Comparison of ENCODE assay signal across 8 cellular contexts in the genomic region with DNA sequence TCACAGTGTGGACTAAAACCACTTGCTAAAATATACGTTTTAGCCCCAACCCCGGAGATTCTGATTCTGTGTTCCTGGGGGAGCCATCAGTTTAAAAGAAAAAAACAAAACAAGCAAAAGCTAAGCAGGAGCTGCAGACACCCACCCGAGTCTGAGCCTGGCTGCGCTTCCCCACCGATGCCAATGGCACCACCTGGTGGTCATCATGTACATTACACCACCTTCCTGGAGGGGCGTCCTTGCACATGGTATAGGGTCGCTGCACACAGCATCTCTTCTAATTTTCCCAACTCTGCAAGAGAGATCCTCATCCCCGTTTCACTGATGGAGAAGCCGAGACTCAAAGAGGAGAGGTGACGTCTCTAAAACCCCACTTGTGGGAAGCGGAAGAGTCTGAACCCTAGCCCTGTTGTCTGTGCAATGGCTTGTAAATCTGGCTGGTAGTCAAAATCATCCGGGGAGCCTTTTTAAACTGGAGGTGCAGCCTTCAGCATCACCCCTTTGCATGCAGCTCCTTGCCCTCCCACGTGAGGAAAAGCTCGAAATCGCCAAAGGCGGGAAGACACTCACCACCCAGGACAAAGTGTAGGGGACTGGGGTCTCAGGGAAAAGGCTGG. TPM values are rescaled to one million over a fixed set of nuclear protein-coding genes. Genes with fewer than 3 reads are reported as not detected.
DNase-seq lines count a peak whose midpoint lies in the region; ATAC-seq, FAIRE-seq and TF ChIP-seq lines count a peak whose summit lies in the region.

No MANE protein-coding gene starts in this region.

- no TSS peak for BruUV-seq in Panc1 (replicated peaks; lab: Mats Ljungman, UMichigan)

- in situ Hi-C loops in Panc1 (cut with HindIII; ENCODE audit: low pct_unique_long_range_greater_than_20kb, low sequenced_read_pairs) = no loop called here

- intact Hi-C loops in Panc1 (cut with micrococcal nuclease; ENCODE audit: unreplicated experiment) (loop anchor here (1.0 kb wide), 1 partner anchor 178 kb away; no protein-coding TSS in a partner anchor), testis (cut with DNase I; ENCODE audit: low total_unique reads) (no loop called here)

- H3K9me3 ChIP-seq in Panc1 (ENCODE audit: control insufficient read depth, insufficient read depth, low read depth, low read length) (no peaks in the 10 kb centered on the region), testis (no peaks in the 10 kb centered on the region)

- FAIRE-seq in frontal cortex (lab: Jason Lieb, UNC) = no peak

- no peak for TF ChIP-seq POLR2A in testis (IDR thresholded peaks at IDR 0.05)

- no peak overlapping the region for H3K27ac ChIP-seq in Panc1 (ENCODE audit: low read length)
- H3K27ac ChIP-seq in testis = no peak overlapping the region

- H3K36me3 ChIP-seq in Panc1 (ENCODE audit: control insufficient read depth, insufficient read depth, low read length) (no peaks in the 10 kb centered on the region), testis (ENCODE audit: low read depth, missing control alignments) (no peaks in the 10 kb centered on the region)

- 36 to 55% methylated on average over 16 of the region's 16 CpGs for WGBS in testis, 2 donors

- H3K27me3 ChIP-seq in Panc1 (ENCODE audit: control insufficient read depth, insufficient read depth, low read length) (no peaks in the 10 kb centered on the region), testis (no peaks in the 10 kb centered on the region)

- H3K4me1 ChIP-seq in Panc1 (ENCODE audit: control insufficient read depth, insufficient read depth, low read length) (no peaks in the 10 kb centered on the region), testis (no peaks in the 10 kb centered on the region)

- TF ChIP-seq CTCF in Panc1 (IDR thresholded peaks at IDR 0.05) (peak; percentile 95), omental fat pad (IDR thresholded peaks at IDR 0.05) (peak in 2 of 3 donors; percentile 42 to 60), testis (IDR thresholded peaks at IDR 0.05) (peak; percentile 78 to 97 (median 85))

- DNase-seq in GM03348 (ENCODE audit: low spot score) = peak; percentile 88
- DNase-seq in Panc1 (ENCODE audit: low read depth, low spot score) = peak; percentile 46
- DNase-seq in activated effector memory CD4-positive, alpha-beta T cell treated with Interleukin-2 at 50 U/mL for 16 hours = peak; percentile 19
- DNase-seq in frontal cortex (ENCODE audit: low spot score in 2 of 2) = peak; percentile 66 to 79
- no peak for DNase-seq in omental fat pad (ENCODE audit: low spot score)
- peak; percentile 74 for DNase-seq in testis

- H3K4me3 ChIP-seq in Panc1 (ENCODE audit: low read depth in 2 of 2, low read length in 2 of 2) (no peak overlapping the region), testis (no peak overlapping the region)

- peak; percentile 59 for ATAC-seq in HG02885 (IDR thresholded peaks at IDR 0.05; ENCODE audit: poor library complexity, unreplicated experiment)
- peak; percentile 76 for ATAC-seq in Panc1
- ATAC-seq in omental fat pad (ENCODE audit: low FRiP score) = peak; percentile 57
- ATAC-seq in HG03135 (IDR thresholded peaks at IDR 0.05; ENCODE audit: unreplicated experiment) = no peak

- POLR2A ChIA-PET in Panc1 (lab: Charles Lee) = no interaction called here

- CTCF ChIA-PET in Panc1 (lab: Charles Lee) = interaction anchor here (0.6 kb wide), 1 partner anchor 354 kb away, joined by 3 read pairs; no protein-coding TSS in a partner anchor

RNA-seq across cellular contexts. Expression of a gene that starts 23.1 kb away (rescaled TPM):
- total RNA-seq in Panc1 (2021; ENCODE audit: unreplicated experiment) (32.8 TPM), frontal cortex (34.6 TPM), omental fat pad (10 to 100 TPM; 11.3 to 15.1 (median 13.2) TPM), testis (10 to 100 TPM; 28.9 to 29.7 TPM)
- polyA plus RNA-seq in Panc1 (2012; ENCODE audit: insufficient read length) = 34.0 TPM
- 22.1 TPM for polyA plus RNA-seq in testis (ENCODE audit: insufficient read depth, low read depth, low replicate concordance)
